In the genomic region with DNA sequence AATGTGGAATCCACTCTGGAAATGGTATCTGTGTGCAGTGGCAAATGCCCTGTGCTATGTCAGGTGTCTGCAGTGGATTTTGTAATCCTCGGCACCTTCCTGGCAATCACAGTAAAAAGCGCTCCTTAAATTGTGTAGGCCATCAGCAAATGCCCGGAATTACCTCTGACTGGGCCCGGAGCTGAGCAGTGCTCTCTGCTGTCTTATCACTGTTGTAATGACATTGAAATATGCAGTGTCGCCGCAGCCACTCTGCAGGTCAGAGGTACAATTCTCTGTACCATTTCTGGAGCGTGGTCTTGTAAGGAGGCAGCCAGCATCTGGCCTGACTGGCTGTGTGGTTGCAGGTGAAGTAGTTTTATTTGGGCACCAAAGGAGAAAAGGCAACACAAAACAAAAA, we compare ENCODE assay signal across 23 cellular contexts.
"Had no signal": no experiment of that assay in that cellular context is flagged by ENCODE, and none has a peak within 500 bp of the region (broad histone marks: within the 10 kb centered on the region; RNA-seq: fewer than 3 reads in every experiment).

No MANE protein-coding gene starts in this region.

- H3K4me3 Mint-ChIP-seq: naive thymus-derived CD8-positive, alpha-beta T cell; neural progenitor cell had no signal

- H3K9me3 ChIP-seq: colonic mucosa, mucosa of descending colon, ovary, right atrium auricular region, sigmoid colon, stomach, upper lobe of left lung, uterus had no signal

- H3K4me3 ChIP-seq: colonic mucosa, hepatocyte, mucosa of descending colon, neural progenitor cell, ovary, right atrium auricular region, sigmoid colon, skin epidermis, stomach, upper lobe of left lung, uterus had no signal

- H3K36me3 ChIP-seq: colonic mucosa, neural progenitor cell, ovary, right atrium auricular region, sigmoid colon, stomach, upper lobe of left lung, uterus had no signal

- H3K9ac ChIP-seq: neural progenitor cell had no signal

- H3K9me3 Mint-ChIP-seq: neural progenitor cell had no signal

- H3K4me1 ChIP-seq: colonic mucosa, foreskin keratinocyte had no signal

- H3K36me3 Mint-ChIP-seq: naive thymus-derived CD8-positive, alpha-beta T cell; neural progenitor cell had no signal

- H3K27ac Mint-ChIP-seq: naive thymus-derived CD8-positive, alpha-beta T cell; neural progenitor cell had no signal

- H3K79me2 ChIP-seq: hepatocyte had no signal

- ATAC-seq: foreskin keratinocyte; mucosa of descending colon; naive thymus-derived CD8-positive, alpha-beta T cell had no signal

- H3K4me2 ChIP-seq: hepatocyte, neural progenitor cell had no signal

- H2AFZ ChIP-seq: hepatocyte, neural progenitor cell had no signal

- DNase-seq: colonic mucosa; dermis blood vessel endothelial cell; erythroblast; foreskin keratinocyte; head of caudate nucleus; kidney glomerular epithelial cell; mesendoderm; mucosa of descending colon; naive thymus-derived CD8-positive, alpha-beta T cell; nucleus accumbens; ovary; sigmoid colon; stimulated activated CD4-positive, alpha-beta T cell treated with anti-CD3 and anti-CD28 coated beads, Interleukin-2, amount 100 ng/mL, for 24 hours; stimulated activated CD4-positive, alpha-beta T cell treated with anti-CD3 and anti-CD28 coated beads, Interleukin-4, amount 100 ng/mL, for 4 hours; stimulated activated naive CD4-positive, alpha-beta T cell; stomach; substantia nigra; upper lobe of left lung; uterus had no signal

- H3K27ac ChIP-seq: colonic mucosa, foreskin keratinocyte, hepatocyte, neural progenitor cell, ovary, right atrium auricular region, sigmoid colon, skin epidermis, stomach, upper lobe of left lung, uterus had no signal

- H3K27me3 ChIP-seq: ovary, right atrium auricular region had no signal
